In genomic region chr2:46569061-46569560, GRCh38 we compare ENCODE assay signal across 8 cellular contexts. TPM values are rescaled to one million over a fixed set of nuclear protein-coding genes. Genes with fewer than 3 reads are reported as not detected.
DNase-seq lines count a peak whose midpoint lies in the region; ATAC-seq and TF ChIP-seq lines count a peak whose summit lies in the region.

No MANE protein-coding gene starts in this region.

- no peaks in the 10 kb centered on the region for H3K9me3 Mint-ChIP-seq in activated CD8-positive, alpha-beta T cell treated with anti-CD3 and anti-CD28 coated beads for 36 hours

- no peak overlapping the region for H3K4me3 Mint-ChIP-seq in activated CD8-positive, alpha-beta T cell treated with anti-CD3 and anti-CD28 coated beads for 36 hours

- no peak overlapping the region for H3K27ac Mint-ChIP-seq in activated CD8-positive, alpha-beta T cell treated with anti-CD3 and anti-CD28 coated beads for 36 hours

- ATAC-seq in GM18519 (IDR thresholded peaks at IDR 0.05; ENCODE audit: low FRiP score, unreplicated experiment) = peak; percentile 66
- peak; percentile 66 for ATAC-seq in HG02870 (IDR thresholded peaks at IDR 0.05; ENCODE audit: unreplicated experiment)
- peak; percentile 26 for ATAC-seq in left colon
- no peak for ATAC-seq in activated CD8-positive, alpha-beta T cell treated with anti-CD3 and anti-CD28 coated beads for 36 hours

- H3K36me3 Mint-ChIP-seq in activated CD8-positive, alpha-beta T cell treated with anti-CD3 and anti-CD28 coated beads for 36 hours (ENCODE audit: low read depth) = peaks cover 2% of the 10 kb centered on the region

- POLR2A ChIA-PET in activated CD8-positive, alpha-beta T cell treated with anti-CD3 and anti-CD28 coated beads for 36 hours (lab: Charles Lee) = no interaction called here

- H3K27me3 Mint-ChIP-seq in activated CD8-positive, alpha-beta T cell treated with anti-CD3 and anti-CD28 coated beads for 36 hours = no peaks in the 10 kb centered on the region

- CTCF ChIA-PET in activated CD8-positive, alpha-beta T cell treated with anti-CD3 and anti-CD28 coated beads for 36 hours (lab: Charles Lee) = interaction anchor here (1.3 to 2.3 kb wide), 3 partner anchors 12 to 82 kb away, joined by 4 to 11 read pairs (median 6); no protein-coding TSS in a partner anchor

- DNase-seq in SIG-M5 (lab: John Stamatoyannopoulos, UW) = peak; percentile 49
- DNase-seq in left colon = no peak
- no peak for DNase-seq in NCI-H748 treated with DMSO at 0.1 percent for 48 hours (lab: John Stamatoyannopoulos, UW)
- no peak for DNase-seq in DMS53 (lab: John Stamatoyannopoulos, UW)
- DNase-seq in activated CD8-positive, alpha-beta T cell treated with anti-CD3 and anti-CD28 coated beads for 36 hours = no peak
- DNase-seq in cerebellum (ENCODE audit: low spot score) = no peak

- H3K4me1 Mint-ChIP-seq in activated CD8-positive, alpha-beta T cell treated with anti-CD3 and anti-CD28 coated beads for 36 hours (ENCODE audit: low read depth) = peaks cover 4% of the 10 kb centered on the region

- intact Hi-C loops in left colon (cut with DNase I, micrococcal nuclease) = no loop called here
- intact Hi-C loops in activated CD8-positive, alpha-beta T cell treated with anti-CD3 and anti-CD28 coated beads for 36 hours (cut with micrococcal nuclease) = no loop called here

- TF ChIP-seq CTCF in activated CD8-positive, alpha-beta T cell treated with anti-CD3 and anti-CD28 coated beads for 36 hours (IDR thresholded peaks at IDR 0.05) = no peak

RNA-seq across cellular contexts. Expression of gene ATP6V1E2, which starts 26.7 kb away (rescaled TPM):
- total RNA-seq in left colon (1 to 10 TPM; 1.9 to 2.9 TPM), cerebellum (7.1 TPM)
- total RNA-seq in activated CD8-positive, alpha-beta T cell treated with anti-CD3 and anti-CD28 coated beads for 36 hours = 1 to 10 TPM; 6.3 to 6.8 TPM

RNA-seq across cellular contexts. Expression of gene RHOQ, which starts 26.8 kb away (rescaled TPM):
- total RNA-seq in left colon = 10 to 100 TPM; 11.8 to 23.9 TPM
- total RNA-seq in activated CD8-positive, alpha-beta T cell treated with anti-CD3 and anti-CD28 coated beads for 36 hours = 10 to 100 TPM; 14.0 to 15.0 TPM
- 25.9 TPM for total RNA-seq in cerebellum

RNA-seq across cellular contexts. Expression of gene PIGF, which starts 47.7 kb away (rescaled TPM):
- 10 to 100 TPM; 23.3 to 25.4 TPM for total RNA-seq in left colon
- total RNA-seq in activated CD8-positive, alpha-beta T cell treated with anti-CD3 and anti-CD28 coated beads for 36 hours = 10 to 100 TPM; 27.2 to 27.7 TPM
- 29.9 TPM for total RNA-seq in cerebellum

RNA-seq across cellular contexts. Expression of gene CRIPT, which starts 47.9 kb away (rescaled TPM):
- total RNA-seq in left colon (10 to 100 TPM; 10.9 to 15.0 TPM), cerebellum (20.1 TPM)
- total RNA-seq in activated CD8-positive, alpha-beta T cell treated with anti-CD3 and anti-CD28 coated beads for 36 hours = 1 to 10 TPM; 8.1 to 8.4 TPM
